ENCODE assay signal across 13 cellular contexts in genomic region chr10:119340893-119341235, GRCh38.
DNase-seq lines count a peak whose midpoint lies in the region; ATAC-seq, FAIRE-seq and TF ChIP-seq lines count a peak whose summit lies in the region.
"Had no signal": no experiment of that assay in that cellular context is flagged by ENCODE, and none has a peak within 500 bp of the region (broad histone marks: within the 10 kb centered on the region; RNA-seq: fewer than 3 reads in every experiment).

No MANE protein-coding gene starts in this region.

- peaks cover 5% of the 10 kb centered on the region for H3K36me3 Mint-ChIP-seq in Caco-2 (ENCODE audit: insufficient read depth, unreplicated experiment)
- H3K36me3 Mint-ChIP-seq in activated T-helper 17 cell treated with anti-CD3 and anti-CD28 coated beads, Interleukin-2, amount 50 U/mL, for 72 hours (ENCODE audit: low read depth) = no peaks in the 10 kb centered on the region

- in situ Hi-C loops in HepG2 (cut with HindIII; ENCODE audit: extremely low pct_ligation_motif_present, low pct_unique_long_range_greater_than_20kb) = no loop called here

- peak overlapping the region; percentile 47 for H3K4me2 ChIP-seq in HepG2 (ENCODE audit: low read depth, low read length)

- H3K36me3 ChIP-seq in Caco-2 (ENCODE audit: control insufficient read depth, insufficient read depth, low read length) (no peaks in the 10 kb centered on the region), HepG2 (replicated peaks in 1 of 2; ENCODE audit: control insufficient read depth in 1 of 2, insufficient read depth in 2 of 2, low read length in 2 of 2) (peaks cover 0 to 1% of the 10 kb centered on the region in 2 experiments; a peak in 3 of 5 replicates), sigmoid colon (no peaks in the 10 kb centered on the region)
- H3K36me3 ChIP-seq: left lung had no signal

- H3K27me3 ChIP-seq in Caco-2 (replicated peaks; ENCODE audit: control insufficient read depth, insufficient read depth, low read length) (no peaks in the 10 kb centered on the region), HepG2 (ENCODE audit: control insufficient read depth in 1 of 2, insufficient read depth in 2 of 2, low read length in 2 of 2) (no peaks in the 10 kb centered on the region), sigmoid colon (no peaks in the 10 kb centered on the region)
- H3K27me3 ChIP-seq: ascending aorta, left lung had no signal

- no TSS peak for BruUV-seq in Caco-2 (replicated peaks; lab: Mats Ljungman, UMichigan)
- no TSS peak for BruUV-seq in HepG2 (replicated peaks; lab: Mats Ljungman, UMichigan)

- no peak for TF ChIP-seq POLR2A in HepG2 (IDR thresholded peaks at IDR 0.05; ENCODE audit: insufficient read depth in 1 of 2, low read depth in 2 of 2, low read length in 2 of 2)
- TF ChIP-seq POLR2A in sigmoid colon (IDR thresholded peaks at IDR 0.05) = no peak

- POLR2A ChIA-PET in Caco-2 (lab: Charles Lee) (no interaction called here), HepG2 (lab: Yijun Ruan, JAX) (interaction anchor here (0.6 to 1.4 kb wide), 3 partner anchors 17 to 87 kb away, joined by 3 to 5 read pairs (median 3); no protein-coding TSS in a partner anchor)

- intact Hi-C loops in Caco-2 (cut with micrococcal nuclease; ENCODE audit: unreplicated experiment) = no loop called here
- intact Hi-C loops in HepG2 (cut with micrococcal nuclease; ENCODE audit: unreplicated experiment) = loop anchor here (2.0 kb wide), 1 partner anchor 24 kb away; no protein-coding TSS in a partner anchor
- intact Hi-C loops in sigmoid colon (cut with DNase I) = no loop called here

- peak overlapping the region; percentile 81 for H3K27ac Mint-ChIP-seq in Caco-2 (ENCODE audit: unreplicated experiment)
- peak overlapping the region; percentile 73 for H3K27ac Mint-ChIP-seq in activated T-helper 17 cell treated with anti-CD3 and anti-CD28 coated beads, Interleukin-2, amount 50 U/mL, for 72 hours

- no peak for DNase-seq in Caco-2
- no peak for DNase-seq in HepG2 (ENCODE audit: low spot score)
- DNase-seq in sigmoid colon = no peak
- no peak for DNase-seq in NCI-H526 (lab: John Stamatoyannopoulos, UW)
- DNase-seq in NCI-H2081 (lab: John Stamatoyannopoulos, UW) = no peak
- DNase-seq: left lung, NCI-H187, NCI-H510A treated with DMSO at 0.1 percent for 48 hours, retina had no signal

- no peaks in the 10 kb centered on the region for H3K9me3 ChIP-seq in Caco-2
- H3K9me3 ChIP-seq in HepG2 (ENCODE audit: low read length) = no peaks in the 10 kb centered on the region
- no peaks in the 10 kb centered on the region for H3K9me3 ChIP-seq in sigmoid colon
- H3K9me3 ChIP-seq: ascending aorta, left lung had no signal

- CTCF ChIA-PET in Caco-2 (lab: Charles Lee) = no interaction called here
- CTCF ChIA-PET in HepG2 (lab: Yijun Ruan, JAX; ENCODE audit: low intra/inter-chr PET ratio, low total read pairs) = no interaction called here

- H3K27ac ChIP-seq in HepG2 (ENCODE audit: extremely low read length, insufficient read depth, low read length) = peak overlapping the region; percentile 69
- H3K27ac ChIP-seq in sigmoid colon = peak overlapping the region; percentile 55 to 79 (median 68)

- H3K4me1 ChIP-seq in Caco-2 (peaks cover 8% of the 10 kb centered on the region), HepG2 (ENCODE audit: insufficient read depth, low read length) (peaks cover 49% of the 10 kb centered on the region), sigmoid colon (peaks cover 0 to 56% (median 48%) of the 10 kb centered on the region in 4 donors)

- H3K4me3 ChIP-seq in Caco-2 (ENCODE audit: low read depth, low read length) (no peak overlapping the region), HepG2 (replicated peaks in 1 of 3; ENCODE audit: insufficient read depth in 1 of 3, low read depth in 2 of 3, low read length in 3 of 3) (peak overlapping the region in 1 of 3 experiments; percentile 40; a peak in 1 of 6 replicates), sigmoid colon (no peak overlapping the region)
- H3K4me3 ChIP-seq: ascending aorta, left lung had no signal

- no peaks in the 10 kb centered on the region for H3K79me2 ChIP-seq in HepG2 (ENCODE audit: insufficient read depth, low read length)

- TF ChIP-seq EP300 in HepG2 (IDR thresholded peaks at IDR 0.05; ENCODE audit: low read depth in 2 of 2, low read length in 2 of 2) (no peak), HepG2 (CRISPR knock-in tag; IDR thresholded peaks at IDR 0.05; ENCODE audit: borderline replicate concordance) (no peak), sigmoid colon (IDR thresholded peaks at IDR 0.05) (no peak)

- 45% methylated on average over 6 of the region's 6 CpGs for WGBS in HepG2 (ENCODE audit: low lambda C conversion rate)
- 83 to 92% methylated on average over 6 of the region's 6 CpGs for WGBS in sigmoid colon, 2 donors

- peak overlapping the region; percentile 17 for H3K4me3 Mint-ChIP-seq in Caco-2 (ENCODE audit: unreplicated experiment)
- peak overlapping the region; percentile 14 for H3K4me3 Mint-ChIP-seq in activated T-helper 17 cell treated with anti-CD3 and anti-CD28 coated beads, Interleukin-2, amount 50 U/mL, for 72 hours

- peak overlapping the region; percentile 24 for H3K9ac ChIP-seq in HepG2 (ENCODE audit: insufficient read depth, low read depth, low read length)

- no peaks in the 10 kb centered on the region for H3K9me3 Mint-ChIP-seq in Caco-2 (ENCODE audit: unreplicated experiment)
- no peaks in the 10 kb centered on the region for H3K9me3 Mint-ChIP-seq in activated T-helper 17 cell treated with anti-CD3 and anti-CD28 coated beads, Interleukin-2, amount 50 U/mL, for 72 hours

- TF ChIP-seq CTCF in Caco-2 (IDR thresholded peaks at IDR 0.05; ENCODE audit: insufficient read depth in 1 of 2, low read depth in 1 of 2, low read length in 1 of 2, severe bottlenecking in 1 of 2, unreplicated experiment in 1 of 2) (no peak), HepG2 (CRISPR knock-in tag; IDR thresholded peaks at IDR 0.05) (no peak), sigmoid colon (IDR thresholded peaks at IDR 0.05) (no peak)

- no peak for FAIRE-seq in HepG2 (lab: Jason Lieb, UNC)
- FAIRE-seq: colon had no signal

- TF ChIP-seq RAD21 in HepG2 (CRISPR knock-in tag; IDR thresholded peaks at IDR 0.05) = no peak

- H4K20me1 ChIP-seq in HepG2 (ENCODE audit: insufficient read depth, low read length) = no peaks in the 10 kb centered on the region

- ATAC-seq in activated T-helper 17 cell treated with anti-CD3 and anti-CD28 coated beads, Interleukin-2, amount 50 U/mL, for 72 hours (replicated peaks) = no peak
- ATAC-seq in HepG2 = peak; percentile 70
- no peak for ATAC-seq in HG03175 (IDR thresholded peaks at IDR 0.05; ENCODE audit: unreplicated experiment)

- H2AFZ ChIP-seq in HepG2 (ENCODE audit: low read length) = peak overlapping the region; percentile 12

- no peaks in the 10 kb centered on the region for H3K27me3 Mint-ChIP-seq in Caco-2 (ENCODE audit: insufficient read depth, unreplicated experiment)
- H3K27me3 Mint-ChIP-seq in activated T-helper 17 cell treated with anti-CD3 and anti-CD28 coated beads, Interleukin-2, amount 50 U/mL, for 72 hours = no peaks in the 10 kb centered on the region

- peaks cover 11% of the 10 kb centered on the region for H3K4me1 Mint-ChIP-seq in Caco-2 (ENCODE audit: low read depth, unreplicated experiment)
- peaks cover 19% of the 10 kb centered on the region for H3K4me1 Mint-ChIP-seq in activated T-helper 17 cell treated with anti-CD3 and anti-CD28 coated beads, Interleukin-2, amount 50 U/mL, for 72 hours

TF ChIP-seq in HepG2, 621 proteins besides CTCF, POLR2A, EP300 and RAD21 (continues in another document):
- peak; percentile 60; the same call in 1 of the 2 replicates for TF ChIP-seq TBX2 (CRISPR knock-in tag; IDR thresholded peaks at IDR 0.05; ENCODE audit: borderline replicate concordance)
- no peak for TF ChIP-seq TFDP2 (CRISPR knock-in tag; IDR thresholded peaks at IDR 0.05)
- TF ChIP-seq ZNF580 (CRISPR knock-in tag; IDR thresholded peaks at IDR 0.05; ENCODE audit: borderline replicate concordance, low read depth) = no peak
- TF ChIP-seq MXD4 (CRISPR knock-in tag; IDR thresholded peaks at IDR 0.05) = 0 out of 2 replicates have a peak, but pooled peaks have one; percentile 17
- peak; percentile 33; the same call in 1 of the 2 replicates for TF ChIP-seq SRY (CRISPR knock-in tag; IDR thresholded peaks at IDR 0.05)
- TF ChIP-seq FOXC1 (CRISPR knock-in tag; IDR thresholded peaks at IDR 0.05; ENCODE audit: borderline replicate concordance) = peak; percentile 81
- TF ChIP-seq THYN1 (CRISPR knock-in tag; IDR thresholded peaks at IDR 0.05; ENCODE audit: borderline replicate concordance, low read depth) = no peak
- no peak for TF ChIP-seq ZNF709 (CRISPR knock-in tag; IDR thresholded peaks at IDR 0.05)
- 0 out of 2 replicates have a peak, but pooled peaks have one; percentile 50 for TF ChIP-seq ZNF772 (CRISPR knock-in tag; IDR thresholded peaks at IDR 0.05)
- TF ChIP-seq LCORL (IDR thresholded peaks at IDR 0.05) = no peak
- peak; percentile 46; the same call in 1 of the 2 replicates for TF ChIP-seq LCORL (CRISPR knock-in tag; IDR thresholded peaks at IDR 0.05)
- TF ChIP-seq PTBP1 (IDR thresholded peaks at IDR 0.05; ENCODE audit: low read depth, low read length, poor library complexity, severe bottlenecking) = no peak
- TF ChIP-seq EED (CRISPR knock-in tag; IDR thresholded peaks at IDR 0.05) = 0 out of 2 replicates have a peak, but pooled peaks have one; percentile 26
- 0 out of 2 replicates have a peak, but pooled peaks have one; percentile 33 for TF ChIP-seq PCBP1 (IDR thresholded peaks at IDR 0.05; ENCODE audit: borderline replicate concordance, low read depth, low read length)
- TF ChIP-seq NCOA1 (CRISPR knock-in tag; IDR thresholded peaks at IDR 0.05) = 0 out of 2 replicates have a peak, but pooled peaks have one; percentile 34
